ENCODE assay signal across 8 cellular contexts in genomic region chr7:129780257-129781127, GRCh38.
A peak's percentile ranks its signal among the peaks of the same experiment; 100 is the strongest.
DNase-seq lines count a peak whose midpoint lies in the region; TF ChIP-seq lines count a peak whose summit lies in the region.

No MANE protein-coding gene starts in this region.

- peaks cover 36% of the 10 kb centered on the region for H3K4me1 Mint-ChIP-seq in activated CD4-positive, alpha-beta T cell treated with anti-CD3 and anti-CD28 coated beads, Interleukin-2, amount 10 ng/mL, durations not matched to agents 7 days and 5 days
- peaks cover 24% of the 10 kb centered on the region for H3K4me1 Mint-ChIP-seq in neural progenitor cell

- H3K27ac Mint-ChIP-seq in activated CD4-positive, alpha-beta T cell treated with anti-CD3 and anti-CD28 coated beads, Interleukin-2, amount 10 ng/mL, durations not matched to agents 7 days and 5 days = no peak overlapping the region
- no peak overlapping the region for H3K27ac Mint-ChIP-seq in neural progenitor cell

- no peak for TF ChIP-seq EP300 in stomach (IDR thresholded peaks at IDR 0.05)

- peaks cover 39% of the 10 kb centered on the region for H3F3A ChIP-seq in neural progenitor cell (ENCODE audit: low read depth)

- H3K9me3 Mint-ChIP-seq in activated CD4-positive, alpha-beta T cell treated with anti-CD3 and anti-CD28 coated beads, Interleukin-2, amount 10 ng/mL, durations not matched to agents 7 days and 5 days = no peaks in the 10 kb centered on the region
- H3K9me3 Mint-ChIP-seq in neural progenitor cell = no peaks in the 10 kb centered on the region

- H3K4me2 ChIP-seq in neural progenitor cell = peak overlapping the region; percentile 62

- WGBS in stomach, 5 donors = 0 to 3% (median 0%) methylated on average over 1 to 71 of the region's 72 CpGs

- TF ChIP-seq POLR2A in stomach (IDR thresholded peaks at IDR 0.05) = no peak

- H3K27me3 Mint-ChIP-seq in activated CD4-positive, alpha-beta T cell treated with anti-CD3 and anti-CD28 coated beads, Interleukin-2, amount 10 ng/mL, durations not matched to agents 7 days and 5 days = peaks cover 73% of the 10 kb centered on the region
- peaks cover 78% of the 10 kb centered on the region for H3K27me3 Mint-ChIP-seq in neural progenitor cell (ENCODE audit: insufficient read depth, low read depth)

- DNase-seq in COLO668 (lab: John Stamatoyannopoulos, UW; ENCODE audit: unreplicated experiment) (peak; percentile 96), HFF-Myc (ENCODE audit: extremely low read depth, low read depth) (no peak), NCI-H2227 treated with DMSO at 0.1 percent for 48 hours (lab: John Stamatoyannopoulos, UW) (peak; percentile 82), neural progenitor cell (ENCODE audit: low spot score) (peak; percentile 71), stomach (peak; percentile 91), AG08395 (ENCODE audit: low spot score) (no peak)
- DNase-seq in activated CD4-positive, alpha-beta T cell treated with anti-CD3 and anti-CD28 coated beads, Interleukin-2, amount 10 ng/mL, durations not matched to agents 7 days and 5 days = peak; percentile 71
- peak; percentile 50 to 60 (median 60) for DNase-seq in effector memory CD4-positive, alpha-beta T cell

- no peak overlapping the region for H3K9ac ChIP-seq in neural progenitor cell

- POLR2A ChIA-PET in activated CD4-positive, alpha-beta T cell treated with anti-CD3 and anti-CD28 coated beads, Interleukin-2, amount 10 ng/mL, durations not matched to agents 7 days and 5 days (lab: Charles Lee) = no interaction called here

- H3K4me3 Mint-ChIP-seq in activated CD4-positive, alpha-beta T cell treated with anti-CD3 and anti-CD28 coated beads, Interleukin-2, amount 10 ng/mL, durations not matched to agents 7 days and 5 days = peak overlapping the region; percentile 68
- H3K4me3 Mint-ChIP-seq in neural progenitor cell = peak overlapping the region; percentile 77

- H3K27me3 ChIP-seq in effector memory CD4-positive, alpha-beta T cell (replicated peaks; ENCODE audit: control insufficient read depth, insufficient read depth, low read length, poor library complexity, severe bottlenecking) = peaks cover 80% of the 10 kb centered on the region
- peaks cover 100% of the 10 kb centered on the region for H3K27me3 ChIP-seq in neural progenitor cell
- peaks cover 47 to 100% (median 86%) of the 10 kb centered on the region in 3 donors for H3K27me3 ChIP-seq in stomach

- H3K36me3 Mint-ChIP-seq in activated CD4-positive, alpha-beta T cell treated with anti-CD3 and anti-CD28 coated beads, Interleukin-2, amount 10 ng/mL, durations not matched to agents 7 days and 5 days (ENCODE audit: low read depth) = peaks cover 3% of the 10 kb centered on the region
- no peaks in the 10 kb centered on the region for H3K36me3 Mint-ChIP-seq in neural progenitor cell

- H3K36me3 ChIP-seq in effector memory CD4-positive, alpha-beta T cell (ENCODE audit: control insufficient read depth, insufficient read depth, low read length) = no peaks in the 10 kb centered on the region
- H3K36me3 ChIP-seq in neural progenitor cell = no peaks in the 10 kb centered on the region
- no peaks in the 10 kb centered on the region for H3K36me3 ChIP-seq in stomach

- peaks cover 62% of the 10 kb centered on the region for H3K4me1 ChIP-seq in effector memory CD4-positive, alpha-beta T cell (ENCODE audit: control insufficient read depth, insufficient read depth, low read length, poor library complexity, severe bottlenecking)
- H3K4me1 ChIP-seq in neural progenitor cell (peaks cover 38% of the 10 kb centered on the region), stomach (peaks cover 63 to 72% (median 69%) of the 10 kb centered on the region in 4 donors)

- no peak overlapping the region for H3K27ac ChIP-seq in effector memory CD4-positive, alpha-beta T cell (ENCODE audit: insufficient read depth, low read length, poor library complexity, severe bottlenecking)
- H3K27ac ChIP-seq in neural progenitor cell (no peak overlapping the region), stomach (peak overlapping the region; percentile 37 to 83 (median 73))

- CTCF ChIA-PET in activated CD4-positive, alpha-beta T cell treated with anti-CD3 and anti-CD28 coated beads, Interleukin-2, amount 10 ng/mL, durations not matched to agents 7 days and 5 days (lab: Charles Lee) = interaction anchor here (1.1 to 2.0 kb wide), 5 partner anchors 12 to 413 kb away, joined by 3 to 6 read pairs (median 3); no protein-coding TSS in a partner anchor

- no peaks in the 10 kb centered on the region for H3K79me2 ChIP-seq in neural progenitor cell (ENCODE audit: low read depth)

- H3K9me3 ChIP-seq in effector memory CD4-positive, alpha-beta T cell (ENCODE audit: control insufficient read depth, low read length) = no peaks in the 10 kb centered on the region
- H3K9me3 ChIP-seq in neural progenitor cell (ENCODE audit: low read depth) (no peaks in the 10 kb centered on the region), stomach (no peaks in the 10 kb centered on the region)

- H4K20me1 ChIP-seq in neural progenitor cell (ENCODE audit: low read depth) = peaks cover 90% of the 10 kb centered on the region

- TF ChIP-seq CTCF in HFF-Myc (IDR thresholded peaks at IDR 0.05; ENCODE audit: low read depth, low read length, missing control alignments) (no peak), neural progenitor cell (IDR thresholded peaks at IDR 0.05) (no peak), stomach (IDR thresholded peaks at IDR 0.05) (no peak)

- no peak overlapping the region for H2AFZ ChIP-seq in neural progenitor cell (replicated peaks)

- H3K4me3 ChIP-seq in HFF-Myc (replicated peaks; ENCODE audit: low read depth, low read length) (peak overlapping the region; percentile 42), neural progenitor cell (peak overlapping the region; percentile 41), stomach (peak overlapping the region; percentile 52 to 83 (median 56))
- H3K4me3 ChIP-seq in effector memory CD4-positive, alpha-beta T cell (ENCODE audit: insufficient read depth, low read depth, low read length, poor library complexity, severe bottlenecking) = peak overlapping the region; percentile 54

- intact Hi-C loops in stomach (cut with DNase I; ENCODE audit: low total_unique reads) = no loop called here

Comparison
In these comparisons a context has a peak if more than half of its experiments do, and no peak if none do; other contexts are left out.
1. DNase-seq: peak in COLO668 (single experiment), NCI-H2227 treated with DMSO at 0.1 percent for 48 hours (single experiment), activated CD4-positive, alpha-beta T cell treated with anti-CD3 and anti-CD28 coated beads, Interleukin-2, amount 10 ng/mL, durations not matched to agents 7 days and 5 days (single experiment), effector memory CD4-positive, alpha-beta T cell (3 of 3), neural progenitor cell (single experiment) and stomach (single experiment); none in HFF-Myc (single experiment) and AG08395 (single experiment).
2. H3K27ac ChIP-seq: peak in stomach (5 of 5); none in effector memory CD4-positive, alpha-beta T cell (single experiment) and neural progenitor cell (single experiment).
3. Peak in every context shown above with its lines, with median percentiles within 50 percentile points of each other: H3K4me3 ChIP-seq.